38 cellular contexts compared by ENCODE assay signal in genomic region chr6:105855433-105855832, GRCh38.
"Had no signal": no experiment of that assay in that cellular context is flagged by ENCODE, and none has a peak within 500 bp of the region (broad histone marks: within the 10 kb centered on the region; RNA-seq: fewer than 3 reads in every experiment).

No MANE protein-coding gene starts in this region.

- DNase-seq: activated B cell treated with CpG ODN at 0.5 μM for 24 hours; activated CD4-positive, alpha-beta memory T cell treated with anti-CD3 and anti-CD28 coated beads for 36 hours; activated CD4-positive, alpha-beta T cell treated with anti-CD3 and anti-CD28 coated beads for 4 hours; activated CD4-positive, alpha-beta T cell treated with anti-CD3 and anti-CD28 coated beads, Interleukin-2, amount 50 U/mL, for 1 hour; activated CD4-positive, alpha-beta T cell treated with anti-CD3 and anti-CD28 coated beads, Interleukin-2, amount 50 U/mL, for 4 hours; activated CD4-positive, CD25-positive, alpha-beta regulatory T cell treated with anti-CD3 and anti-CD28 coated beads, Interleukin-2, amount 50 U/mL, for 72 hours; activated CD8-positive, alpha-beta memory T cell treated with anti-CD3 and anti-CD28 coated beads, Interleukin-2, amount 50 U/mL, for 4 hours; activated CD8-positive, alpha-beta T cell treated with anti-CD3 and anti-CD28 coated beads for 36 hours; activated effector memory CD4-positive, alpha-beta T cell treated with anti-CD3 and anti-CD28 coated beads, Interleukin-2, amount 50 U/mL, for 16 hours; activated naive CD4-positive, alpha-beta T cell treated with anti-CD3 and anti-CD28 coated beads, Interleukin-2, amount 10 ng/mL, durations not matched to agents 7 days and 5 days; activated naive CD4-positive, alpha-beta T cell treated with Interleukin-2 at 50 U/mL for 16 hours; activated naive CD8-positive, alpha-beta T cell treated with anti-CD3 and anti-CD28 coated beads, Interleukin-2, amount 10 ng/mL, durations not matched to agents 7 days and 5 days; activated naive CD8-positive, alpha-beta T cell treated with anti-CD3 and anti-CD28 coated beads, Interleukin-2, amount 50 U/mL, for 24 hours; activated T-cell treated with anti-CD3 and anti-CD28 coated beads for 4 hours; activated T-cell treated with anti-CD3 and anti-CD28 coated beads, Interleukin-2, amount 50 U/mL, for 1 hour; activated T-cell treated with anti-CD3 and anti-CD28 coated beads, Interleukin-2, amount 50 U/mL, for 4 hours; activated T-cell treated with anti-CD3 and anti-CD28 coated beads, Interleukin-2, amount 50 U/mL, for 72 hours; amygdala; anterior cingulate cortex; caudate nucleus; cerebellar nuclear complex; T-helper 1 cell; T-helper 2 cell; T-helper 9 cell had no signal

- H3K27me3 ChIP-seq: ascending aorta had no signal

- H3K9me3 ChIP-seq: ascending aorta had no signal

- H3K36me3 Mint-ChIP-seq: activated CD4-positive, alpha-beta memory T cell treated with anti-CD3 and anti-CD28 coated beads for 36 hours; activated naive CD4-positive, alpha-beta T cell treated with anti-CD3 and anti-CD28 coated beads, Interleukin-2, amount 50 U/mL, for 24 hours; activated naive CD8-positive, alpha-beta T cell treated with anti-CD3 and anti-CD28 coated beads, Interleukin-2, amount 10 ng/mL, durations not matched to agents 7 days and 5 days; brain had no signal

- H3K4me3 Mint-ChIP-seq: activated B cell treated with CpG ODN at 0.5 μM for 24 hours; activated CD4-positive, alpha-beta memory T cell treated with anti-CD3 and anti-CD28 coated beads for 36 hours; activated CD4-positive, alpha-beta T cell treated with anti-CD3 and anti-CD28 coated beads, Interleukin-2, amount 10 ng/mL, durations not matched to agents 24 days and 14 days; activated CD8-positive, alpha-beta T cell treated with anti-CD3 and anti-CD28 coated beads for 36 hours; activated naive CD4-positive, alpha-beta T cell treated with anti-CD3 and anti-CD28 coated beads, Interleukin-2, amount 10 ng/mL, durations not matched to agents 7 days and 5 days; activated naive CD4-positive, alpha-beta T cell treated with anti-CD3 and anti-CD28 coated beads, Interleukin-2, amount 50 U/mL, for 24 hours; activated naive CD8-positive, alpha-beta T cell; activated naive CD8-positive, alpha-beta T cell treated with anti-CD3 and anti-CD28 coated beads, Interleukin-2, amount 10 ng/mL, durations not matched to agents 7 days and 5 days; activated naive CD8-positive, alpha-beta T cell treated with anti-CD3 and anti-CD28 coated beads, Interleukin-2, amount 50 U/mL, for 24 hours; activated T-cell treated with anti-CD3 and anti-CD28 coated beads, Interleukin-2, amount 50 U/mL, for 4 hours; activated T-cell treated with anti-CD3 and anti-CD28 coated beads, Interleukin-2, amount 50 U/mL, for 72 hours; activated T-helper 1 cell treated with anti-CD3 and anti-CD28 coated beads, Interleukin-12 subunit alpha, Interleukin-12 subunit beta, Interleukin-2, Interleukin-4 antibody, amounts not matched to agents 30 ng/mL and 10 ng/mL and 1 ng/mL, durations not matched to agents 14 hours and 24 hours and 36 hours; activated T-helper 17 cell treated with anti-CD3 and anti-CD28 coated beads, Interleukin-2, amount 50 U/mL, for 72 hours; brain; central memory CD8-positive, alpha-beta T cell; T-helper 1 cell treated with Interleukin-12 subunit alpha and Interleukin-12 subunit beta and Interleukin-4 antibody, amounts not matched to agents 30 μg/mL and 1 μg/mL, for 36 hours; T-helper 2 cell treated with Interferon-gamma antibody and Interleukin-4, amounts not matched to agents 5 μg/mL and 100 μg/mL, for 36 hours had no signal

- H3K4me3 ChIP-seq: ascending aorta, cardiac muscle cell had no signal

- H3K27ac ChIP-seq: ascending aorta, cardiac muscle cell, VCaP had no signal

- H3K4me1 Mint-ChIP-seq: activated naive CD4-positive, alpha-beta T cell treated with anti-CD3 and anti-CD28 coated beads, Interleukin-2, amount 10 ng/mL, durations not matched to agents 7 days and 5 days; activated naive CD4-positive, alpha-beta T cell treated with anti-CD3 and anti-CD28 coated beads, Interleukin-2, amount 50 U/mL, for 24 hours; activated naive CD8-positive, alpha-beta T cell treated with anti-CD3 and anti-CD28 coated beads, Interleukin-2, amount 10 ng/mL, durations not matched to agents 7 days and 5 days; activated naive CD8-positive, alpha-beta T cell treated with anti-CD3 and anti-CD28 coated beads, Interleukin-2, amount 50 U/mL, for 24 hours; central memory CD8-positive, alpha-beta T cell had no signal

- H3K36me3 ChIP-seq: ascending aorta, cardiac muscle cell had no signal

- H3K27me3 Mint-ChIP-seq: activated B cell treated with CpG ODN at 0.5 μM for 24 hours; activated CD4-positive, alpha-beta memory T cell treated with anti-CD3 and anti-CD28 coated beads for 36 hours; activated CD4-positive, alpha-beta T cell treated with anti-CD3 and anti-CD28 coated beads, Interleukin-2, amount 10 ng/mL, durations not matched to agents 24 days and 14 days; activated CD8-positive, alpha-beta T cell treated with anti-CD3 and anti-CD28 coated beads for 36 hours; activated naive CD8-positive, alpha-beta T cell; activated T-helper 17 cell treated with anti-CD3 and anti-CD28 coated beads, Interleukin-2, amount 50 U/mL, for 72 hours; brain; central memory CD8-positive, alpha-beta T cell had no signal

- FAIRE-seq: bronchial epithelial cell, TTC549 had no signal

- H3K27ac Mint-ChIP-seq: activated B cell treated with CpG ODN at 0.5 μM for 24 hours; activated CD4-positive, alpha-beta memory T cell treated with anti-CD3 and anti-CD28 coated beads for 36 hours; activated CD4-positive, alpha-beta T cell treated with anti-CD3 and anti-CD28 coated beads, Interleukin-2, amount 10 ng/mL, durations not matched to agents 24 days and 14 days; activated CD8-positive, alpha-beta T cell treated with anti-CD3 and anti-CD28 coated beads for 36 hours; activated naive CD4-positive, alpha-beta T cell treated with anti-CD3 and anti-CD28 coated beads, Interleukin-2, amount 10 ng/mL, durations not matched to agents 7 days and 5 days; activated naive CD4-positive, alpha-beta T cell treated with anti-CD3 and anti-CD28 coated beads, Interleukin-2, amount 50 U/mL, for 24 hours; activated naive CD8-positive, alpha-beta T cell; activated naive CD8-positive, alpha-beta T cell treated with anti-CD3 and anti-CD28 coated beads, Interleukin-2, amount 10 ng/mL, durations not matched to agents 7 days and 5 days; activated naive CD8-positive, alpha-beta T cell treated with anti-CD3 and anti-CD28 coated beads, Interleukin-2, amount 50 U/mL, for 24 hours; activated T-cell treated with anti-CD3 and anti-CD28 coated beads, Interleukin-2, amount 50 U/mL, for 72 hours; activated T-helper 1 cell treated with anti-CD3 and anti-CD28 coated beads, Interleukin-12 subunit alpha, Interleukin-12 subunit beta, Interleukin-2, Interleukin-4 antibody, amounts not matched to agents 30 ng/mL and 10 ng/mL and 1 ng/mL, durations not matched to agents 14 hours and 24 hours and 36 hours; activated T-helper 17 cell treated with anti-CD3 and anti-CD28 coated beads, Interleukin-2, amount 50 U/mL, for 72 hours; brain; T-helper 1 cell treated with Interleukin-12 subunit alpha and Interleukin-12 subunit beta and Interleukin-4 antibody, amounts not matched to agents 30 μg/mL and 1 μg/mL, for 36 hours; T-helper 2 cell treated with Interferon-gamma antibody and Interleukin-4, amounts not matched to agents 5 μg/mL and 100 μg/mL, for 36 hours had no signal

- H3K9me3 Mint-ChIP-seq: activated B cell treated with CpG ODN at 0.5 μM for 24 hours; activated CD4-positive, alpha-beta memory T cell treated with anti-CD3 and anti-CD28 coated beads for 36 hours; activated CD4-positive, alpha-beta T cell treated with anti-CD3 and anti-CD28 coated beads, Interleukin-2, amount 10 ng/mL, durations not matched to agents 24 days and 14 days; activated CD8-positive, alpha-beta T cell treated with anti-CD3 and anti-CD28 coated beads for 36 hours; activated naive CD8-positive, alpha-beta T cell treated with anti-CD3 and anti-CD28 coated beads, Interleukin-2, amount 50 U/mL, for 24 hours; activated T-cell treated with anti-CD3 and anti-CD28 coated beads, Interleukin-2, amount 50 U/mL, for 4 hours; activated T-cell treated with anti-CD3 and anti-CD28 coated beads, Interleukin-2, amount 50 U/mL, for 72 hours; central memory CD8-positive, alpha-beta T cell had no signal

- ATAC-seq: activated CD8-positive, alpha-beta T cell treated with anti-CD3 and anti-CD28 coated beads for 36 hours; activated naive CD8-positive, alpha-beta T cell treated with anti-CD3 and anti-CD28 coated beads, Interleukin-2, amount 50 U/mL, for 24 hours; activated T-cell treated with anti-CD3 and anti-CD28 coated beads, Interleukin-2, amount 50 U/mL, for 4 hours; activated T-cell treated with anti-CD3 and anti-CD28 coated beads, Interleukin-2, amount 50 U/mL, for 72 hours; activated T-helper 17 cell treated with anti-CD3 and anti-CD28 coated beads, Interleukin-2, amount 50 U/mL, for 72 hours had no signal

- H3K4me1 ChIP-seq: ascending aorta had no signal
